In the genomic region with DNA sequence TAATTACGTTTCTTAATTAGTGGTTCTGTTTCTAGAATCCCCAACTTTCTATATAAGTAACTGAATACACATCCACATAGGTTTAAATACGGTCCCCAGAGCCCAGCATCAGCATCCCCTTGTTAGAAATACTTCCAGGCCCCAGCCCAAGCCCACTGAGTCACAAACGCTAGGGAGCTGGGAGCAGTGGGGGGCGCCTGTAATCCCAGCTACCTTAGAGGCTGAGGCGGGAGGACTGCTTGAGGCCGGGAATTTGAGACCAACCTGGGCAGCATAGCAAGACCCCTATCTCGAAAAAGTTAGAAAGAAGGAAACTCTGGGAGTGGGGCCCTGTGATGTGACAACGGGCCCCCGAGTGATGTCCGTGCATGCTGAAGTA, we compare ENCODE assay signal across 11 cellular contexts. TPM values are rescaled to one million over a fixed set of nuclear protein-coding genes. Genes with fewer than 3 reads are reported as not detected.
DNase-seq lines count a peak whose midpoint lies in the region; ATAC-seq, FAIRE-seq and TF ChIP-seq lines count a peak whose summit lies in the region.
"Had no signal": no experiment of that assay in that cellular context is flagged by ENCODE, and none has a peak within 500 bp of the region (broad histone marks: within the 10 kb centered on the region; RNA-seq: fewer than 3 reads in every experiment).

No MANE protein-coding gene starts in this region.

- peak overlapping the region; percentile 41 for H3K4me3 ChIP-seq in cardiac muscle cell
- H3K4me3 ChIP-seq in naive thymus-derived CD4-positive, alpha-beta T cell (ENCODE audit: low read length): no peak overlapping the region
- peak overlapping the region in 3 of 4 donors; percentile 51 to 68 (median 62) for H3K4me3 ChIP-seq in upper lobe of left lung

- H3K36me3 Mint-ChIP-seq in brain: peaks cover 4% of the 10 kb centered on the region
- H3K36me3 Mint-ChIP-seq in naive thymus-derived CD4-positive, alpha-beta T cell: no peaks in the 10 kb centered on the region

- H3K27me3 Mint-ChIP-seq in brain: peaks cover 47% of the 10 kb centered on the region
- peaks cover 38 to 73% (median 46%) of the 10 kb centered on the region in 5 donors for H3K27me3 Mint-ChIP-seq in naive thymus-derived CD4-positive, alpha-beta T cell

- peaks cover 51% of the 10 kb centered on the region for H3K27me3 ChIP-seq in cardiac muscle cell
- no peaks in the 10 kb centered on the region for H3K27me3 ChIP-seq in naive thymus-derived CD4-positive, alpha-beta T cell (ENCODE audit: control insufficient read depth in 2 of 2, insufficient read depth in 2 of 2, low read length in 2 of 2)
- peaks cover 0 to 18% (median 9%) of the 10 kb centered on the region in 4 donors for H3K27me3 ChIP-seq in upper lobe of left lung

- CTCF ChIA-PET in naive thymus-derived CD4-positive, alpha-beta T cell (lab: Charles Lee): no interaction called here

- TF ChIP-seq CTCF in cardiac muscle cell (IDR thresholded peaks at IDR 0.05; ENCODE audit: low read depth, low read length) (no peak), brain (conservative IDR thresholded peaks at IDR 0.05) (no peak), upper lobe of left lung (IDR thresholded peaks at IDR 0.05) (no peak)

- peaks cover 0 to 12% (median 4%) of the 10 kb centered on the region in 5 experiments for H3K9me3 Mint-ChIP-seq in brain
- peaks cover 0 to 6% (median 0%) of the 10 kb centered on the region in 11 donors for H3K9me3 Mint-ChIP-seq in naive thymus-derived CD4-positive, alpha-beta T cell

- H3K36me3 ChIP-seq in cardiac muscle cell: no peaks in the 10 kb centered on the region
- H3K36me3 ChIP-seq in naive thymus-derived CD4-positive, alpha-beta T cell (ENCODE audit: control insufficient read depth in 2 of 3, insufficient read depth in 3 of 3, low read length in 3 of 3): no peaks in the 10 kb centered on the region
- H3K36me3 ChIP-seq in upper lobe of left lung: no peaks in the 10 kb centered on the region

- POLR2A ChIA-PET in naive thymus-derived CD4-positive, alpha-beta T cell (lab: Charles Lee): no interaction called here

- peak overlapping the region in 1 of 5 experiments; percentile 44 for H3K27ac Mint-ChIP-seq in brain
- H3K27ac Mint-ChIP-seq in naive thymus-derived CD4-positive, alpha-beta T cell: no peak overlapping the region

- H3K9me3 ChIP-seq in cardiac muscle cell (ENCODE audit: low read depth): no peaks in the 10 kb centered on the region
- H3K9me3 ChIP-seq in naive thymus-derived CD4-positive, alpha-beta T cell (ENCODE audit: control insufficient read depth in 2 of 3, low read length in 3 of 3): no peaks in the 10 kb centered on the region
- H3K9me3 ChIP-seq in upper lobe of left lung: no peaks in the 10 kb centered on the region

- WGBS in upper lobe of left lung, 2 donors: 83 to 84% methylated on average over 10 of the region's 10 CpGs

- intact Hi-C loops in Right ventricle myocardium superior (cut with DNase I): no loop called here
- intact Hi-C loops in naive thymus-derived CD4-positive, alpha-beta T cell (cut with micrococcal nuclease): no loop called here

- DNase-seq in cardiac muscle cell (ENCODE audit: low read depth in 1 of 2, low spot score in 1 of 2): no peak
- no peak for DNase-seq in Right ventricle myocardium superior
- no peak for DNase-seq in naive thymus-derived CD4-positive, alpha-beta T cell
- no peak for DNase-seq in upper lobe of left lung
- no peak for DNase-seq in NK-92 (lab: John Stamatoyannopoulos, UW; ENCODE audit: unreplicated experiment)
- DNase-seq in NCI-H748 (lab: John Stamatoyannopoulos, UW; ENCODE audit: unreplicated experiment): no peak
- DNase-seq in GM12892 (ENCODE audit: insufficient read length): no peak
- DNase-seq: NCI-H1105 treated with DMSO at 0.1 percent for 48 hours had no signal

- H3K27ac ChIP-seq in cardiac muscle cell: no peak overlapping the region
- H3K27ac ChIP-seq in naive thymus-derived CD4-positive, alpha-beta T cell (ENCODE audit: low read depth, low read length): no peak overlapping the region
- H3K27ac ChIP-seq in upper lobe of left lung: no peak overlapping the region

- peaks cover 8% of the 10 kb centered on the region for H3K4me1 Mint-ChIP-seq in brain
- H3K4me1 Mint-ChIP-seq in naive thymus-derived CD4-positive, alpha-beta T cell: peaks cover 0 to 7% (median 3%) of the 10 kb centered on the region in 7 donors

- no peak for TF ChIP-seq EP300 in upper lobe of left lung (IDR thresholded peaks at IDR 0.05)

- ATAC-seq in Right ventricle myocardium superior (ENCODE audit: poor library complexity): no peak
- ATAC-seq in naive thymus-derived CD4-positive, alpha-beta T cell: no peak
- ATAC-seq in upper lobe of left lung (ENCODE audit: low FRiP score in 2 of 2): no peak

- peak overlapping the region; percentile 48 to 72 (median 64) for H3K4me3 Mint-ChIP-seq in brain
- H3K4me3 Mint-ChIP-seq in naive thymus-derived CD4-positive, alpha-beta T cell: peak overlapping the region in 8 of 10 donors; percentile 5 to 73 (median 58)

- no peak for FAIRE-seq in GM12892 (lab: Jason Lieb, UNC)
- FAIRE-seq: G401.6, TTC549 had no signal

- TF ChIP-seq POLR2A in upper lobe of left lung (IDR thresholded peaks at IDR 0.05): no peak
- TF ChIP-seq POLR2A in GM12892 (IDR thresholded peaks at IDR 0.05; ENCODE audit: low read depth, low read length): no peak

- no peaks in the 10 kb centered on the region for H3K4me1 ChIP-seq in cardiac muscle cell (ENCODE audit: low read depth)
- no peaks in the 10 kb centered on the region for H3K4me1 ChIP-seq in naive thymus-derived CD4-positive, alpha-beta T cell (ENCODE audit: control insufficient read depth in 2 of 2, insufficient read depth in 2 of 2, low read length in 2 of 2)
- H3K4me1 ChIP-seq in upper lobe of left lung: peaks cover 13 to 27% (median 20%) of the 10 kb centered on the region in 4 donors

RNA-seq across cellular contexts. Expression of a gene that starts 1.3 kb away (rescaled TPM):
- total RNA-seq in cardiac muscle cell: 6.1 and 7.6 TPM in 2 replicates
- 2.6 and 6.3 TPM in 2 replicates for polyA plus RNA-seq in cardiac muscle cell
- total RNA-seq in Right ventricle myocardium superior: 14.2 TPM
- 1.1 TPM for polyA plus RNA-seq in brain (ENCODE audit: insufficient read depth, low read depth, low replicate concordance)
- total RNA-seq in naive thymus-derived CD4-positive, alpha-beta T cell: under 1 TPM in 3 of 5 experiments, not detected in 2; 0.07 to 0.24 (median 0.08) TPM
- polyA plus RNA-seq in naive thymus-derived CD4-positive, alpha-beta T cell: not detected
- total RNA-seq in upper lobe of left lung: under 1 TPM in 5 of 6 donors, not detected in 1; 0.10 to 0.64 (median 0.37) TPM
- polyA plus RNA-seq in GM12892 (2012; ENCODE audit: missing spikeins): 0.83 TPM
